In the genomic region with DNA sequence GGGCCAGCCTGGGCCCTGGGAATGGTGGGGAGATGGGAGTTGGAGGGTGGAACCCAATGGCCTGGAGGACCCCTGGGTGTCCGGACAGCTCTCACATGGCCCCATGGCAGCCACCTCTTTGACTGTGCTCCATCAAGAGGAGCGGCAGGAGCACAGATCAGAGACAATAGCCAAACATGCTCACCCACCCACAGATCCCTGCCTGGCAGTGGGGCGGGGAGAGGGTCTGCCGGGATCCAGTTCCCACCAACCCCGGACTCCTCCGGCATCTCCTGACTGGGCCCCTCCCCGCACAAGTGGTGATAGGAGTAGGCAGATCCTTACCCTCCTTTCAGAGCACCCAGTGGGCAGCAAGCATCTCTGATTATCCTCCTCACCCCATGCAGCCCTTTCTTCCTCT, we compare ENCODE assay signal across 26 cellular contexts. TPM values are rescaled to one million over a fixed set of nuclear protein-coding genes. Genes with fewer than 3 reads are reported as not detected.
"Had no signal": no experiment of that assay in that cellular context is flagged by ENCODE, and none has a peak within 500 bp of the region (broad histone marks: within the 10 kb centered on the region; RNA-seq: fewer than 3 reads in every experiment).

No MANE protein-coding gene starts in this region.

- DNase-seq: activated CD4-positive, alpha-beta memory T cell treated with anti-CD3 and anti-CD28 coated beads, Interleukin-2, amount 10 ng/mL, durations not matched to agents 7 days and 5 days; activated CD4-positive, alpha-beta T cell treated with anti-CD3 and anti-CD28 coated beads, Interleukin-2, amount 10 ng/mL, durations not matched to agents 24 days and 14 days; activated gamma-delta T cell; activated naive CD4-positive, alpha-beta T cell treated with anti-CD3 and anti-CD28 coated beads, Interleukin-2, amount 50 U/mL, for 16 hours; activated naive CD8-positive, alpha-beta T cell treated with anti-CD3 and anti-CD28 coated beads, Interleukin-2, amount 50 U/mL, for 24 hours; body of pancreas; effector CD4-positive, alpha-beta T cell; erythroblast; foreskin keratinocyte; hypothalamus; naive thymus-derived CD8-positive, alpha-beta T cell; retina; stimulated activated CD4-positive, alpha-beta T cell treated with anti-CD3 and anti-CD28 coated beads, Interleukin-1b, Interleukin-23, amount 100 ng/mL, for 48 hours; stomach; transverse colon; uterus had no signal

- H3K27me3 ChIP-seq: body of pancreas, cardiac muscle cell, neural progenitor cell, suprapubic skin, transverse colon, uterus had no signal

- H3K36me3 Mint-ChIP-seq: mesothelial cell of epicardium; naive thymus-derived CD8-positive, alpha-beta T cell; neural progenitor cell; stimulated activated memory B cell treated with anti-CD40 and anti-IgM and Interleukin-4, amounts not matched to agents 10 μg/mL and 1 μg/mL and 100 μg/mL, for 72 hours had no signal

- H3K4me3 Mint-ChIP-seq: activated CD4-positive, alpha-beta memory T cell treated with anti-CD3 and anti-CD28 coated beads, Interleukin-2, amount 10 ng/mL, durations not matched to agents 7 days and 5 days; activated CD4-positive, alpha-beta T cell treated with anti-CD3 and anti-CD28 coated beads, Interleukin-2, amount 10 ng/mL, durations not matched to agents 24 days and 14 days; activated naive CD8-positive, alpha-beta T cell treated with anti-CD3 and anti-CD28 coated beads, Interleukin-2, amount 50 U/mL, for 24 hours; dendritic cell treated with granulocyte-macrophage colony-stimulating factor and Interleukin-4, amounts not matched to agents 40 ng/mL and 50 ng/mL, for 4 days; mesothelial cell of epicardium; naive thymus-derived CD8-positive, alpha-beta T cell; neural progenitor cell; stimulated activated memory B cell treated with anti-CD40 and anti-IgM and Interleukin-4, amounts not matched to agents 10 μg/mL and 1 μg/mL and 100 μg/mL, for 72 hours had no signal

- H3K27ac ChIP-seq: body of pancreas, cardiac muscle cell, foreskin keratinocyte, neural progenitor cell, suprapubic skin, transverse colon, VCaP had no signal

- H3K4me1 ChIP-seq: body of pancreas had no signal

- H3K27me3 Mint-ChIP-seq: stimulated activated memory B cell treated with anti-CD40 and anti-IgM and Interleukin-4, amounts not matched to agents 10 μg/mL and 1 μg/mL and 100 μg/mL, for 72 hours had no signal

- H3K4me3 ChIP-seq: body of pancreas, cardiac muscle cell, lung, neural progenitor cell, stomach, suprapubic skin, transverse colon, uterus had no signal

- H3K9me3 ChIP-seq: body of pancreas, stomach, suprapubic skin, transverse colon, uterus had no signal

- ATAC-seq: activated CD4-positive, CD25-positive, alpha-beta regulatory T cell treated with anti-CD3 and anti-CD28 coated beads, Interleukin-2, amount 50 U/mL, for 24 hours; activated naive CD8-positive, alpha-beta T cell treated with anti-CD3 and anti-CD28 coated beads, Interleukin-2, amount 50 U/mL, for 24 hours; body of pancreas; foreskin keratinocyte; naive thymus-derived CD8-positive, alpha-beta T cell; stimulated activated memory B cell treated with anti-CD40 and anti-IgM and Interleukin-4, amounts not matched to agents 10 μg/mL and 1 μg/mL and 100 μg/mL, for 72 hours had no signal

- H3K9me3 Mint-ChIP-seq: activated CD4-positive, alpha-beta memory T cell treated with anti-CD3 and anti-CD28 coated beads, Interleukin-2, amount 10 ng/mL, durations not matched to agents 7 days and 5 days; activated CD4-positive, alpha-beta T cell treated with anti-CD3 and anti-CD28 coated beads, Interleukin-2, amount 10 ng/mL, durations not matched to agents 24 days and 14 days; activated naive CD8-positive, alpha-beta T cell treated with anti-CD3 and anti-CD28 coated beads, Interleukin-2, amount 50 U/mL, for 24 hours; dendritic cell treated with granulocyte-macrophage colony-stimulating factor and Interleukin-4, amounts not matched to agents 40 ng/mL and 50 ng/mL, for 4 days; mesothelial cell of epicardium; naive thymus-derived CD8-positive, alpha-beta T cell; neural progenitor cell; stimulated activated memory B cell treated with anti-CD40 and anti-IgM and Interleukin-4, amounts not matched to agents 10 μg/mL and 1 μg/mL and 100 μg/mL, for 72 hours had no signal

- H3K36me3 ChIP-seq: cardiac muscle cell, neural progenitor cell, stomach, suprapubic skin, transverse colon, uterus had no signal

- H3K27ac Mint-ChIP-seq: activated CD4-positive, alpha-beta memory T cell treated with anti-CD3 and anti-CD28 coated beads, Interleukin-2, amount 10 ng/mL, durations not matched to agents 7 days and 5 days; activated CD4-positive, alpha-beta T cell treated with anti-CD3 and anti-CD28 coated beads, Interleukin-2, amount 10 ng/mL, durations not matched to agents 24 days and 14 days; activated naive CD8-positive, alpha-beta T cell treated with anti-CD3 and anti-CD28 coated beads, Interleukin-2, amount 50 U/mL, for 24 hours; dendritic cell treated with granulocyte-macrophage colony-stimulating factor and Interleukin-4, amounts not matched to agents 40 ng/mL and 50 ng/mL, for 4 days; mesothelial cell of epicardium; neural progenitor cell; progenitor cell of endocrine pancreas; stimulated activated memory B cell treated with anti-CD40 and anti-IgM and Interleukin-4, amounts not matched to agents 10 μg/mL and 1 μg/mL and 100 μg/mL, for 72 hours had no signal

RNA-seq across cellular contexts. Expression of gene VEGFA, which starts 50.5 kb away (rescaled TPM):
- polyA plus RNA-seq: naive thymus-derived CD8-positive, alpha-beta T cell had no signal
